Comparison of ENCODE assay signal across 8 cellular contexts in the genomic region with DNA sequence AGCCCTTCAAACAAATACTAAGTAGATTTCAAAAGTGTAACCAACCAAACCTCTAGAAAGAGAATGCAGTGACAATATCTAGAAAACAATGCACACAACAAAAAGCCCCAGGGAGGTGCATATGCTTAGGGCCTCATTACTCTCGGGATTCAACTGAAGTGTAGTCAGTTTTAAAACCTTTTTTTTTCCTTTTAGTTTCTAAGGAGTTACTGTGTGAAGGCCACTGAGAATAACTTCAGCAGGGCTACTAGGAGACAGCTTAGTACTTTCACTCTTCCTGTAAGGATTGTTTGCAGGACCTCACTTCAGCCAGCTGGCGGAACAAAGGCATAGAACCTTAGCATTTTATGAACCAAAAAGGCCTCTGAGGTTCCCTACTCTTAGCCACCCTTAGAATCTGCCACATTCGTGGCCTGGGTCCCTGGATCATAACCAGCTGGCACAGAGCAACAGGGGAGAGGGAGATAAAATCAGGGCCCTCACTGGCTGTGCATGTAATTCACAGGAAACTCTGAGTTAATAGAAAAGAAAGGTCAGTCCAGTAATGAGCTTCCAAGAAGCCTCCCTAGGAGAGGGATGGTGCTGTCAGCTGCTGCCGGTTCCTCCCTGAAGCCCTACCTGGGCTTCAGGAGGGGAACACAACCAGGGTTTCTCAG. TPM values are rescaled to one million over a fixed set of nuclear protein-coding genes. Genes with fewer than 3 reads are reported as not detected.
DNase-seq lines count a peak whose midpoint lies in the region; ATAC-seq and TF ChIP-seq lines count a peak whose summit lies in the region.
"Had no signal": no experiment of that assay in that cellular context is flagged by ENCODE, and none has a peak within 500 bp of the region (broad histone marks: within the 10 kb centered on the region; RNA-seq: fewer than 3 reads in every experiment).

No MANE protein-coding gene starts in this region.

- no peaks in the 10 kb centered on the region for H3K9me3 Mint-ChIP-seq in dendritic cell treated with granulocyte-macrophage colony-stimulating factor and Interleukin-4, amounts not matched to agents 40 ng/mL and 50 ng/mL, for 4 days

- peaks cover 35% of the 10 kb centered on the region for H3K4me1 ChIP-seq in skeletal muscle satellite cell (ENCODE audit: control insufficient read depth, insufficient read depth, low read length)

- H3K4me1 Mint-ChIP-seq in dendritic cell treated with granulocyte-macrophage colony-stimulating factor and Interleukin-4, amounts not matched to agents 40 ng/mL and 50 ng/mL, for 4 days (ENCODE audit: low read depth): peaks cover 85% of the 10 kb centered on the region

- no peaks in the 10 kb centered on the region for H3K27me3 ChIP-seq in skeletal muscle satellite cell (ENCODE audit: control insufficient read depth, insufficient read depth, low read length)

- peaks cover 63% of the 10 kb centered on the region for H3K36me3 Mint-ChIP-seq in dendritic cell treated with granulocyte-macrophage colony-stimulating factor and Interleukin-4, amounts not matched to agents 40 ng/mL and 50 ng/mL, for 4 days (ENCODE audit: low read depth)

- H3K27me3 Mint-ChIP-seq in dendritic cell treated with granulocyte-macrophage colony-stimulating factor and Interleukin-4, amounts not matched to agents 40 ng/mL and 50 ng/mL, for 4 days: no peaks in the 10 kb centered on the region

- no peak for TF ChIP-seq CTCF in GM12875 (IDR thresholded peaks at IDR 0.05; ENCODE audit: borderline replicate concordance, insufficient read depth, low read depth, low read length)

- intact Hi-C loops in dendritic cell treated with granulocyte-macrophage colony-stimulating factor and Interleukin-4, amounts not matched to agents 40 ng/mL and 50 ng/mL, for 4 days (cut with micrococcal nuclease): no loop called here

- no peaks in the 10 kb centered on the region for H3K36me3 ChIP-seq in skeletal muscle satellite cell (ENCODE audit: insufficient read depth, low read length)

- H3K27ac Mint-ChIP-seq in dendritic cell treated with granulocyte-macrophage colony-stimulating factor and Interleukin-4, amounts not matched to agents 40 ng/mL and 50 ng/mL, for 4 days: peak overlapping the region; percentile 95

- no peak overlapping the region for H3K9ac ChIP-seq in skeletal muscle satellite cell (ENCODE audit: low read depth, low read length)

- no peak for ATAC-seq in GM19324 (IDR thresholded peaks at IDR 0.05; ENCODE audit: low FRiP score, unreplicated experiment)

- H3K4me3 Mint-ChIP-seq in dendritic cell treated with granulocyte-macrophage colony-stimulating factor and Interleukin-4, amounts not matched to agents 40 ng/mL and 50 ng/mL, for 4 days: peak overlapping the region; percentile 50

- no peaks in the 10 kb centered on the region for H3K9me3 ChIP-seq in skeletal muscle satellite cell (replicated peaks; ENCODE audit: low read length)

- peak overlapping the region; percentile 8 for H3K4me2 ChIP-seq in skeletal muscle satellite cell (ENCODE audit: low read length)

- DNase-seq in OCI-M1 (lab: John Stamatoyannopoulos, UW) (peak; percentile 9), medulla oblongata (ENCODE audit: extremely low spot score) (no peak)
- DNase-seq in stimulated activated naive CD4-positive, alpha-beta T cell (lab: John Stamatoyannopoulos, UW): no peak
- DNase-seq: activated gamma-delta T cell had no signal

- H3K4me3 ChIP-seq in GM12875 (ENCODE audit: low read depth, low read length) (peak overlapping the region; percentile 33), skeletal muscle satellite cell (ENCODE audit: low read length) (no peak overlapping the region)

RNA-seq across cellular contexts. Expression of gene VOPP1, which starts 3.6 kb away (rescaled TPM):
- 31.9 and 38.2 TPM in 2 replicates for total RNA-seq in skeletal muscle satellite cell (2012; rRNA removed)
